Comparison of ENCODE assay signal across 8 cellular contexts in the genomic region with DNA sequence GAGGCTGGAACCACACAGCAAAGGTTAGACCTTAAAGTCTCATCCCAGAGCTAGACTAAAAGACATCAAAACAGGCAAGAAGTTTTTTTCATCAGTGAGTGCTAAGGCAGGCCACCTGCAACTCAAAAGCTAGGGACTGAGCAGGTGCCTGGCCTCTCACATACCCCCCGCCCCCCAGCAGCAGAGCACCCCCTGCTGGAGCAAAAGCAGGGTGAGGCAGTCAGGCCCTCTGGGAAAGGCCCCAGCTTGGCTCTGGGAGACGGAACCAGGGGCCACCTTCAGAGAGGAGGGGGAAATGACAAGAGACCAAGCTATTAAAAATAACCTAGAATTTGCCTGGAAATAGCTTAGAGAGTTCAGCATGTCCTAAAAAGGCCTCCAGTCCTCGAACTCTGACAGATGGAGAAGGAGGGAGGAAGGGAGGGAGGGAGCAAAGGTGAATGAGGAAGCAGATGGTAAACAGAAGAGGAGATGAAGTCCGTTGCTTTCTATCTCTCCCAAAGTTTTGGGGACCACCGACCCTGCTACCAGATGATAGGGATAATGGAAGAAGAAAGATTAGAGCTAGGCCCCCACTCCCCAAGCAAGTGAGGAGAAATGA. TPM values are rescaled to one million over a fixed set of nuclear protein-coding genes. Genes with fewer than 3 reads are reported as not detected.
DNase-seq lines count a peak whose midpoint lies in the region; ATAC-seq and TF ChIP-seq lines count a peak whose summit lies in the region.

No MANE protein-coding gene starts in this region.

- DNase-seq in Caco-2 (no peak), LHCN-M2 (ENCODE audit: low read depth) (peak; percentile 60), epithelial cell of proximal tubule (ENCODE audit: low read depth) (no peak), CD1c-positive myeloid dendritic cell (ENCODE audit: extremely low spot score) (no peak), NCI-H510A treated with DMSO at 0.1 percent for 48 hours (lab: John Stamatoyannopoulos, UW) (no peak), NCI-H2107 treated with DMSO at 0.1 percent for 48 hours (lab: John Stamatoyannopoulos, UW; ENCODE audit: unreplicated experiment) (no peak)

- no peaks in the 10 kb centered on the region for H3K9me3 Mint-ChIP-seq in Caco-2 (ENCODE audit: unreplicated experiment)

- H3K36me3 ChIP-seq in Caco-2 (ENCODE audit: control insufficient read depth, insufficient read depth, low read length) (no peaks in the 10 kb centered on the region), neuron (ENCODE audit: insufficient read depth, low read length) (no peaks in the 10 kb centered on the region)

- no peak for ATAC-seq in GM18868 (IDR thresholded peaks at IDR 0.05; ENCODE audit: unreplicated experiment)

- peaks cover 18% of the 10 kb centered on the region for H3K4me1 Mint-ChIP-seq in Caco-2 (ENCODE audit: low read depth, unreplicated experiment)

- peak overlapping the region; percentile 78 for H3K4me3 Mint-ChIP-seq in Caco-2 (ENCODE audit: unreplicated experiment)

- TF ChIP-seq CTCF in Caco-2 (IDR thresholded peaks at IDR 0.05; ENCODE audit: insufficient read depth in 1 of 2, low read depth in 1 of 2, low read length in 1 of 2, severe bottlenecking in 1 of 2, unreplicated experiment in 1 of 2) (peak in 1 of 2 experiments; percentile 34), epithelial cell of proximal tubule (conservative IDR thresholded peaks at IDR 0.05; ENCODE audit: low read depth, low read length) (peak; percentile 62)

- intact Hi-C loops in Caco-2 (cut with micrococcal nuclease; ENCODE audit: unreplicated experiment): loop anchor here (2.0 kb wide), 1 partner anchor 15 kb away; the partner anchor contains the start of gene RDH5

- H3K27ac Mint-ChIP-seq in Caco-2 (ENCODE audit: unreplicated experiment): no peak overlapping the region

- H3K9me3 ChIP-seq in Caco-2: no peaks in the 10 kb centered on the region
- no peaks in the 10 kb centered on the region for H3K9me3 ChIP-seq in neuron (ENCODE audit: low read length)

- no peaks in the 10 kb centered on the region for H3K36me3 Mint-ChIP-seq in Caco-2 (ENCODE audit: insufficient read depth, unreplicated experiment)

- H3K4me1 ChIP-seq in Caco-2: peaks cover 37% of the 10 kb centered on the region
- H3K4me1 ChIP-seq in neuron (ENCODE audit: insufficient read depth, low read length): peaks cover 26% of the 10 kb centered on the region

- POLR2A ChIA-PET in Caco-2 (lab: Charles Lee): interaction anchor here (0.5 to 1.4 kb wide), 2 partner anchors 24 to 322 kb away, joined by 4 to 12 read pairs; a partner anchor contains a TSS

- H3K27me3 Mint-ChIP-seq in Caco-2 (ENCODE audit: insufficient read depth, unreplicated experiment): peaks cover 11% of the 10 kb centered on the region

- no peak overlapping the region for H2AFZ ChIP-seq in neuron (ENCODE audit: low read depth, low read length)

- H3K4me3 ChIP-seq in Caco-2 (ENCODE audit: low read depth, low read length) (peak overlapping the region; percentile 78), epithelial cell of proximal tubule (ENCODE audit: low read depth, low read length) (no peak overlapping the region), neuron (ENCODE audit: low read length) (peak overlapping the region; percentile 72)

- H3K27me3 ChIP-seq in Caco-2 (replicated peaks; ENCODE audit: control insufficient read depth, insufficient read depth, low read length): no peaks in the 10 kb centered on the region
- peaks cover 9% of the 10 kb centered on the region for H3K27me3 ChIP-seq in neuron (ENCODE audit: insufficient read depth, low read length)

- CTCF ChIA-PET in Caco-2 (lab: Charles Lee): interaction anchor here (0.7 to 3.5 kb wide), 6 partner anchors 10 to 112 kb away, joined by 3 to 41 read pairs (median 4); partner anchors contain the start of genes BLOC1S1, ORMDL2, RDH5 and SARNP

- no TSS peak for BruUV-seq in Caco-2 (replicated peaks; lab: Mats Ljungman, UMichigan)

RNA-seq across cellular contexts. Expression of gene ITGA7, which starts 1.8 kb away (rescaled TPM):
- total RNA-seq in Caco-2 (2022) (46.1 and 47.0 TPM in 2 replicates), LHCN-M2 (2014; rRNA removed) (135 and 217 TPM in 2 replicates), epithelial cell of proximal tubule (3.8 and 7.7 TPM in 2 replicates)
- 67.9 TPM for polyA plus RNA-seq in LHCN-M2 (2012)

RNA-seq across cellular contexts. Expression of gene BLOC1S1, which starts 9.9 kb away (rescaled TPM):
- total RNA-seq in Caco-2 (2022): 59.4 and 73.7 TPM in 2 replicates
- 118 and 135 TPM in 2 replicates for total RNA-seq in LHCN-M2 (2014; rRNA removed)
- polyA plus RNA-seq in LHCN-M2 (2012): 374 TPM
- total RNA-seq in epithelial cell of proximal tubule: 157 and 187 TPM in 2 replicates

RNA-seq across cellular contexts. Expression of gene RDH5, which starts 14.3 kb away (rescaled TPM):
- total RNA-seq in Caco-2 (2022): 6.0 and 9.7 TPM in 2 replicates
- 147 and 216 TPM in 2 replicates for total RNA-seq in LHCN-M2 (2014; rRNA removed)
- 29.0 TPM for polyA plus RNA-seq in LHCN-M2 (2012)
- 2.3 and 2.5 TPM in 2 replicates for total RNA-seq in epithelial cell of proximal tubule

RNA-seq across cellular contexts. Expression of gene CD63, which starts 22.9 kb away (rescaled TPM):
- total RNA-seq in Caco-2 (2022) (947 and 983 TPM in 2 replicates), LHCN-M2 (2014; rRNA removed) (2,065 and 2,281 TPM in 2 replicates), epithelial cell of proximal tubule (758 and 1,095 TPM in 2 replicates)
- polyA plus RNA-seq in LHCN-M2 (2012): 3,617 TPM

RNA-seq across cellular contexts. Expression of gene GDF11, which starts 37.0 kb away (rescaled TPM):
- total RNA-seq in Caco-2 (2022) (11.0 and 13.3 TPM in 2 replicates), LHCN-M2 (2014; rRNA removed) (10.0 and 17.3 TPM in 2 replicates), epithelial cell of proximal tubule (2.8 and 8.5 TPM in 2 replicates)
- 21.0 TPM for polyA plus RNA-seq in LHCN-M2 (2012)

Comparison
In these comparisons a context has a peak if more than half of its experiments do, and no peak if none do; other contexts are left out.
1. RNA of gene RDH5, which starts 14.3 kb away (total RNA-seq): 147 to 216 TPM in LHCN-M2; 6.0 to 9.7 TPM in Caco-2 and 2.3 to 2.5 TPM in epithelial cell of proximal tubule; every median in the first group is over 10 times any median in the second.